19 cellular contexts compared by ENCODE assay signal in the genomic region with DNA sequence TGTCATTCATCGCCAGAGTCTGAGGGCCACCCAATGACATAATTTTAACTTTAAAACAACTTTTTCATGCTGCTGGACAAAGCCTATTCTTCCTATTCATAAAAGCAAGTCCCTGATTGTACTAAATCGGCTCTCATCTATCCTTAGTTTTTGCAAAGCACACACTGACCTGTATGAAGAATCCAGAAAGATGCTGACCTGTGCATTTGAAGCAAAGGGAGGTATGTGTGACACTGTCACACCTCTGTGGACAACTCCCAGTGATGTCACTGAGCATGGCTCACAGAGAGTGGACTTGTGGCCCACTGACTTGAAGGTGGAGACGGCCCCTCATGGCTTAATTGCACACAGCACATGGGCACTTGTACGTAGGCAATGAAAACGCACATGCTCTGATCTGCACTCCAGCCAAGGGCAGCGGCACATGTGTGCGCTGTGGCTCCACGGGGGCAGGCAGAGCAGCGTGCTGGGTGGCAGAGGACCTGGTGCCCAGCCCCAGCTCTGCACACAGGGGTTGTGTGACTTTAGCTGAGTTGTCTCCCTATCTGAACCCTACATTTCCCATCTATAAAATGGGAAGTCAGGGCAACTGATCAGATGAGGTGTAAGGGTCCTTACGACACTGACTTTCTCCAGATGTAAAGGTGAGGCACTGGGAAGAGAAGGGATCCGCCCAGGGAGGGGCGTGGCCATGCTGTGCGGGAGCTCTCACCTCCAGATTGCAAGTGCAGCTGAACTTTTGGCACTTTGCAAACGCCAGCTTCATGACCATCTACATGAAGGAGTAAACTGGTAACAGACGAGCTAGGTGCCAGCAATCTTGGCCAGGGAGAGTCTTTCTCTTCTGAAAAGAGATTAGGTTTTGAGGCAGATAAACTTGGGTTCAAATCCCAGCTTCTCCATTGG. TPM values are rescaled to one million over a fixed set of nuclear protein-coding genes. Genes with fewer than 3 reads are reported as not detected.
DNase-seq lines count a peak whose midpoint lies in the region; ATAC-seq, FAIRE-seq and TF ChIP-seq lines count a peak whose summit lies in the region.
"Had no signal": no experiment of that assay in that cellular context is flagged by ENCODE, and none has a peak within 500 bp of the region (broad histone marks: within the 10 kb centered on the region; RNA-seq: fewer than 3 reads in every experiment).

No MANE protein-coding gene starts in this region.

- H3K4me1 ChIP-seq in HepG2 (ENCODE audit: insufficient read depth, low read length) (peaks cover 20% of the 10 kb centered on the region), right lobe of liver (peaks cover 0 to 4% (median 0%) of the 10 kb centered on the region in 4 donors)

- no peak overlapping the region for H3K27ac Mint-ChIP-seq in chondrocyte (ENCODE audit: unreplicated experiment)
- H3K27ac Mint-ChIP-seq: CD8-positive, alpha-beta T cell had no signal

- POLR2A ChIA-PET in HepG2 (lab: Yijun Ruan, JAX), result interaction anchor here (0.6 to 1.2 kb wide), 3 partner anchors 12 to 243 kb away, joined by 4 to 5 read pairs (median 4); a partner anchor contains a TSS

- in situ Hi-C loops in HepG2 (cut with HindIII; ENCODE audit: extremely low pct_ligation_motif_present, low pct_unique_long_range_greater_than_20kb), result no loop called here

- H3K4me3 ChIP-seq in HepG2 (replicated peaks in 1 of 3; ENCODE audit: insufficient read depth in 1 of 3, low read depth in 2 of 3, low read length in 3 of 3), result no peak overlapping the region
- H3K4me3 ChIP-seq in right lobe of liver, result no peak overlapping the region
- H3K4me3 ChIP-seq: PC-9, SJSA1 had no signal

- H3K36me3 ChIP-seq in HepG2 (replicated peaks in 1 of 2; ENCODE audit: control insufficient read depth in 1 of 2, insufficient read depth in 2 of 2, low read length in 2 of 2) (no peaks in the 10 kb centered on the region), right lobe of liver (no peaks in the 10 kb centered on the region)
- H3K36me3 ChIP-seq: SJSA1 had no signal

- no peaks in the 10 kb centered on the region for H3K9me3 ChIP-seq in HepG2 (ENCODE audit: low read length)
- H3K9me3 ChIP-seq in right lobe of liver, result no peaks in the 10 kb centered on the region
- H3K9me3 ChIP-seq: SJSA1 had no signal

- ATAC-seq in HepG2, result no peak
- no peak for ATAC-seq in right lobe of liver
- ATAC-seq in HG02840 (IDR thresholded peaks at IDR 0.05; ENCODE audit: low FRiP score, unreplicated experiment), result no peak
- no peak for ATAC-seq in GM18505 (IDR thresholded peaks at IDR 0.05; ENCODE audit: unreplicated experiment)
- ATAC-seq: CD8-positive, alpha-beta T cell had no signal

- DNase-seq in HepG2 (ENCODE audit: low spot score), result no peak
- DNase-seq in right lobe of liver, result no peak
- peak; percentile 52 for DNase-seq in chondrocyte (ENCODE audit: low spot score)
- DNase-seq in mesenteric fat pad (ENCODE audit: low spot score), result peak; percentile 37
- DNase-seq in NOMO-1 treated with dmso at 0.1 percent for 144 hours (lab: John Stamatoyannopoulos, UW; ENCODE audit: unreplicated experiment), result no peak
- no peak for DNase-seq in NCI-H226
- DNase-seq: Calu3; CD8-positive, alpha-beta T cell; GF-D8; KBM-7; NCI-H187; NCI-H2107; NCI-H2227 treated with DMSO at 0.1 percent for 48 hours; NCI-H524; NCI-H82 had no signal

- FAIRE-seq in HepG2 (lab: Jason Lieb, UNC), result no peak

- intact Hi-C loops in HepG2 (cut with micrococcal nuclease; ENCODE audit: unreplicated experiment), result loop anchor here (10.0 kb wide), 1 partner anchor 202 kb away; no protein-coding TSS in a partner anchor
- intact Hi-C loops in right lobe of liver (cut with DNase I), result no loop called here

- no peak overlapping the region for H3K4me3 Mint-ChIP-seq in chondrocyte (ENCODE audit: unreplicated experiment)
- H3K4me3 Mint-ChIP-seq: CD8-positive, alpha-beta T cell had no signal

- no peak for TF ChIP-seq RAD21 in HepG2 (CRISPR knock-in tag; IDR thresholded peaks at IDR 0.05)

- 41% methylated on average over 14 of the region's 15 CpGs for WGBS in HepG2 (ENCODE audit: low lambda C conversion rate)
- WGBS in right lobe of liver (ENCODE audit: insufficient coverage, low coverage, low lambda C conversion rate, missing lambda C conversion rate), result 50% methylated on average over 8 of the region's 15 CpGs

- no peak for TF ChIP-seq POLR2A in HepG2 (IDR thresholded peaks at IDR 0.05; ENCODE audit: insufficient read depth in 1 of 2, low read depth in 2 of 2, low read length in 2 of 2)
- TF ChIP-seq POLR2A in right lobe of liver (IDR thresholded peaks at IDR 0.05), result no peak
- TF ChIP-seq POLR2A in GM18505 (IDR thresholded peaks at IDR 0.05; ENCODE audit: borderline replicate concordance, extremely low read depth, insufficient read depth, insufficient read length), result no peak

- CTCF ChIA-PET in HepG2 (lab: Yijun Ruan, JAX; ENCODE audit: low intra/inter-chr PET ratio, low total read pairs), result no interaction called here

- H3K27ac ChIP-seq in HepG2 (ENCODE audit: extremely low read length, insufficient read depth, low read length) (no peak overlapping the region), right lobe of liver (no peak overlapping the region)
- H3K27ac ChIP-seq: PC-9, SJSA1 had no signal

- BruUV-seq in HepG2 (replicated peaks; lab: Mats Ljungman, UMichigan), result no TSS peak

- H3K9me3 Mint-ChIP-seq in chondrocyte (ENCODE audit: low read depth), result no peaks in the 10 kb centered on the region
- H3K9me3 Mint-ChIP-seq: CD8-positive, alpha-beta T cell had no signal

- peaks cover 12% of the 10 kb centered on the region for H3K27me3 Mint-ChIP-seq in chondrocyte (ENCODE audit: low read depth)

- no peak overlapping the region for H3K9ac ChIP-seq in HepG2 (ENCODE audit: insufficient read depth, low read depth, low read length)

- H4K20me1 ChIP-seq in HepG2 (ENCODE audit: insufficient read depth, low read length), result no peaks in the 10 kb centered on the region

- H3K27me3 ChIP-seq in HepG2 (ENCODE audit: control insufficient read depth in 1 of 2, insufficient read depth in 2 of 2, low read length in 2 of 2) (peaks cover 3 to 42% of the 10 kb centered on the region in 2 experiments; a peak in 4 of 5 replicates), right lobe of liver (no peaks in the 10 kb centered on the region)
- H3K27me3 ChIP-seq: SJSA1 had no signal

- no peak overlapping the region for H2AFZ ChIP-seq in HepG2 (ENCODE audit: low read length)
- H2AFZ ChIP-seq: PC-9 had no signal

- H3K4me2 ChIP-seq in HepG2 (ENCODE audit: low read depth, low read length), result no peak overlapping the region
- H3K4me2 ChIP-seq: PC-9 had no signal

- TF ChIP-seq EP300 in HepG2 (IDR thresholded peaks at IDR 0.05; ENCODE audit: low read depth in 2 of 2, low read length in 2 of 2) (no peak), HepG2 (CRISPR knock-in tag; IDR thresholded peaks at IDR 0.05; ENCODE audit: borderline replicate concordance) (no peak)

- H3K79me2 ChIP-seq in HepG2 (ENCODE audit: insufficient read depth, low read length), result no peaks in the 10 kb centered on the region

- TF ChIP-seq CTCF in HepG2 (CRISPR knock-in tag; IDR thresholded peaks at IDR 0.05) (no peak), right lobe of liver (IDR thresholded peaks at IDR 0.05) (no peak), chondrocyte (IDR thresholded peaks at IDR 0.05) (no peak)

- no peaks in the 10 kb centered on the region for H3K36me3 Mint-ChIP-seq in chondrocyte (ENCODE audit: low read depth)
- H3K36me3 Mint-ChIP-seq: CD8-positive, alpha-beta T cell had no signal

- peaks cover 8% of the 10 kb centered on the region for H3K4me1 Mint-ChIP-seq in chondrocyte (ENCODE audit: low read depth)

TF ChIP-seq in HepG2, 621 proteins besides CTCF, POLR2A, EP300 and RAD21 (continues in another document):
- no peak for TF ChIP-seq ARHGAP35 (CRISPR knock-in tag; IDR thresholded peaks at IDR 0.05; ENCODE audit: borderline replicate concordance)
- peak; percentile 79 to 86 for TF ChIP-seq MAFK (conservative IDR thresholded peaks at IDR 0.05 in 1 of 2, IDR thresholded peaks at IDR 0.05 in 1 of 2; ENCODE audit: low read length in 2 of 2)
- TF ChIP-seq KAT8 (CRISPR knock-in tag; IDR thresholded peaks at IDR 0.05), result no peak

RNA-seq across cellular contexts. Expression of a gene that starts 14.3 kb away (rescaled TPM):
- total RNA-seq in HepG2 (2016; rRNA removed; fragmentation: Illumina TruSeq; extraction: Trizol) (371 and 422 TPM in 2 replicates), right lobe of liver (100 to 1,000 TPM in 2 of 6 experiments, 10 to 100 TPM in 4; 14.4 to 197 (median 28.6) TPM), chondrocyte (44.4 to 65.3 TPM (median 61.6 TPM) in 3 replicates), mesenteric fat pad (32.8 TPM)
- total RNA-seq in HepG2 (2016; cell fraction: cytosol; rRNA removed; fragmentation: Illumina TruSeq; extraction: Trizol; ENCODE audit: low read depth), result 747 and 845 TPM in 2 replicates
- 382 and 405 TPM in 2 replicates for total RNA-seq in HepG2 (2016; cell fraction: insoluble cytoplasmic fraction; rRNA removed; fragmentation: Illumina TruSeq; extraction: Trizol)
- total RNA-seq in HepG2 (2016; cell fraction: membrane; rRNA removed; fragmentation: Illumina TruSeq; extraction: Trizol), result 1,179 and 1,380 TPM in 2 replicates
- 154 and 170 TPM in 2 replicates for total RNA-seq in HepG2 (2016; cell fraction: nucleus; rRNA removed; fragmentation: Illumina TruSeq; extraction: Trizol)
- 105 and 142 TPM in 2 replicates for polyA plus RNA-seq in HepG2 (2011; rRNA removed)
- polyA plus RNA-seq in HepG2 (2011; cell fraction: cytosol; rRNA removed), result 93.6 and 131 TPM in 2 replicates
- polyA plus RNA-seq in HepG2 (2011; cell fraction: nucleus; rRNA removed), result 44.5 and 56.5 TPM in 2 replicates
- polyA plus RNA-seq in HepG2 (2012), result 108 and 109 TPM in 2 replicates
- 923 and 940 TPM in 2 replicates for polyA plus RNA-seq in HepG2 (2016; cell fraction: cytosol; fragmentation: Illumina TruSeq; extraction: Trizol; ENCODE audit: low read depth)
- polyA plus RNA-seq in HepG2 (2016; cell fraction: insoluble cytoplasmic fraction; fragmentation: Illumina TruSeq; extraction: Trizol; ENCODE audit: low read depth), result 367 and 392 TPM in 2 replicates
- polyA plus RNA-seq in HepG2 (2016; cell fraction: membrane; fragmentation: Illumina TruSeq; extraction: Trizol; ENCODE audit: low read depth), result 1,008 and 1,080 TPM in 2 replicates
- 235 and 237 TPM in 2 replicates for polyA plus RNA-seq in HepG2 (2016; cell fraction: nucleus; fragmentation: Illumina TruSeq; extraction: Trizol; ENCODE audit: insufficient read depth, low read depth)
- 64.0 and 223 TPM in 2 replicates for polyA minus RNA-seq in HepG2 (2011; rRNA and poly(A)+ RNA removed; ENCODE audit: low replicate concordance)
- polyA minus RNA-seq in HepG2 (2011; cell fraction: cytosol; rRNA and poly(A)+ RNA removed), result 53.3 and 58.5 TPM in 2 replicates
- polyA minus RNA-seq in HepG2 (2011; cell fraction: nucleus; rRNA and poly(A)+ RNA removed), result 32.7 and 35.2 TPM in 2 replicates

Comparison
In these comparisons a context has a peak if more than half of its experiments do, and no peak if none do; other contexts are left out.
1. DNase-seq: peak in chondrocyte (single experiment) and mesenteric fat pad (single experiment); none in HepG2 (single experiment), right lobe of liver (0 of 3), NOMO-1 treated with dmso at 0.1 percent for 144 hours (single experiment) and NCI-H226 (single experiment).